8 cellular contexts compared by ENCODE assay signal in the genomic region with DNA sequence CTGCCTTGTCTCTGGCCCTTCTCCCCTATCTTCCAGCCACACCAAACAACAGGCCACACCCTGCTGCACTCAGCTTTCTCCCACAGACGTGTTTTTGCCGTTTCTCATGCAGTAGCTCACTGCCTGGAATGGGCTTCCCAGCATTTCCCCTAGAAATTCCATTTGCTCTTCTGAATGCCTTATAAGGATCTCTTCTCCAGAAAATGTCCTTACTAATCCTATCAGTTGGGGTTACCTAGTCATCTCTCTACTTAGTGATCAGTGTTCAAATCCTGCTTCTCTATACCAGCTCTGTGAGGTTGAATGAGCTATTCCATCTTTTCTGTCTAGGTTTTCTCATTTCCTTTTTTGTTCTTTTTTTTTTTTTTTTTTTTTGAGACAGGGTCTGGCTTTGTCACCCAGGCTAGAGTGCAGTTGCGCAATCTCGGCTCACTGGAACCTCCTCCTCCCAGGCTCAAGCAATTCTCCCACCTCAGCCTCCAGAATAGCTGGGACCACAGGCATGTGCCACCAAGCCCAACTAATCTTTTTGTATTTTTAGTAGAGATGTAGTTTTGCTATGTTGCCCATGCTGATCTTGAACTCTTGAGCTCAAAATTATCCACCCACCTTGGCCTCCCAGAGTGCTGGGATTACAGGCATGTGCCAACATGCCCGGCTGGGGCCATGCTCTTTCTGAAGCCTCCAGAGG.
A peak's percentile ranks its signal among the peaks of the same experiment; 100 is the strongest.
DNase-seq lines count a peak whose midpoint lies in the region; ATAC-seq and TF ChIP-seq lines count a peak whose summit lies in the region.

No MANE protein-coding gene starts in this region.

- no peaks in the 10 kb centered on the region for H3K27me3 ChIP-seq in breast epithelium
- no peaks in the 10 kb centered on the region for H3K27me3 ChIP-seq in lower lobe of right lung (ENCODE audit: low read depth)

- H3K4me3 ChIP-seq in AG04449 (ENCODE audit: low read depth, low read length) (peak overlapping the region; percentile 23; the same call in 1 of the 2 replicates), breast epithelium (peak overlapping the region in 1 of 3 donors; percentile 12), lower lobe of right lung (no peak overlapping the region)

- H3K9me3 ChIP-seq in breast epithelium: no peaks in the 10 kb centered on the region
- no peaks in the 10 kb centered on the region for H3K9me3 ChIP-seq in lower lobe of right lung

- no peaks in the 10 kb centered on the region for H3K36me3 ChIP-seq in breast epithelium
- H3K36me3 ChIP-seq in lower lobe of right lung: no peaks in the 10 kb centered on the region

- TF ChIP-seq RAD21 in Ishikawa (IDR thresholded peaks at IDR 0.05; ENCODE audit: low read depth): no peak

- TF ChIP-seq EP300 in Ishikawa (IDR thresholded peaks at IDR 0.05; ENCODE audit: borderline replicate concordance): no peak

- POLR2A ChIA-PET in AG04449 (lab: Yijun Ruan, JAX): interaction anchor here (0.9 to 2.6 kb wide), 9 partner anchors 30 to 129 kb away, joined by 3 to 23 read pairs (median 6); a partner anchor contains a TSS

- ATAC-seq in lower lobe of right lung (no peak), GM18502 (IDR thresholded peaks at IDR 0.05; ENCODE audit: poor library complexity, unreplicated experiment) (no peak)

- peaks cover 6 to 8% of the 10 kb centered on the region in 2 donors for H3K4me1 ChIP-seq in breast epithelium
- H3K4me1 ChIP-seq in lower lobe of right lung: peaks cover 65% of the 10 kb centered on the region

- TF ChIP-seq CTCF in AG04449 (IDR thresholded peaks at IDR 0.05; ENCODE audit: insufficient read depth, low read length, missing control alignments) (no peak), breast epithelium (IDR thresholded peaks at IDR 0.05) (no peak), lower lobe of right lung (IDR thresholded peaks at IDR 0.05) (no peak)

- TF ChIP-seq POLR2A in breast epithelium (IDR thresholded peaks at IDR 0.05): no peak

- DNase-seq in AG04449 (ENCODE audit: low read depth, low spot score) (peak; percentile 90), breast epithelium (ENCODE audit: low spot score in 2 of 2) (no peak), lower lobe of right lung (peak; percentile 76), NCI-H1417 treated with DMSO at 0.1 percent for 48 hours (lab: John Stamatoyannopoulos, UW) (no peak), NCI-H774 (lab: John Stamatoyannopoulos, UW) (no peak), HuH-7 (ENCODE audit: low spot score) (no peak)

- H3K27ac ChIP-seq in breast epithelium (peak overlapping the region; percentile 87 to 94), lower lobe of right lung (peak overlapping the region; percentile 97)

- intact Hi-C loops in breast epithelium (cut with DNase I; ENCODE audit: low total_unique reads): loop anchor here (10.0 kb wide), 1 partner anchor 113 kb away; no protein-coding TSS in a partner anchor
- intact Hi-C loops in lower lobe of right lung (cut with DNase I): loop anchor here (10.0 kb wide), 1 partner anchor 113 kb away; no protein-coding TSS in a partner anchor

- CTCF ChIA-PET in AG04449 (lab: Yijun Ruan, JAX): interaction anchor here (0.9 to 2.0 kb wide), 9 partner anchors 13 to 218 kb away, joined by 3 to 17 read pairs (median 3); no protein-coding TSS in a partner anchor

TF ChIP-seq in Ishikawa, 13 proteins besides CTCF, POLR2A, EP300 and RAD21:
- peak; percentile 97 for TF ChIP-seq CEBPB (IDR thresholded peaks at IDR 0.05)
- TF ChIP-seq, protein P1, sequence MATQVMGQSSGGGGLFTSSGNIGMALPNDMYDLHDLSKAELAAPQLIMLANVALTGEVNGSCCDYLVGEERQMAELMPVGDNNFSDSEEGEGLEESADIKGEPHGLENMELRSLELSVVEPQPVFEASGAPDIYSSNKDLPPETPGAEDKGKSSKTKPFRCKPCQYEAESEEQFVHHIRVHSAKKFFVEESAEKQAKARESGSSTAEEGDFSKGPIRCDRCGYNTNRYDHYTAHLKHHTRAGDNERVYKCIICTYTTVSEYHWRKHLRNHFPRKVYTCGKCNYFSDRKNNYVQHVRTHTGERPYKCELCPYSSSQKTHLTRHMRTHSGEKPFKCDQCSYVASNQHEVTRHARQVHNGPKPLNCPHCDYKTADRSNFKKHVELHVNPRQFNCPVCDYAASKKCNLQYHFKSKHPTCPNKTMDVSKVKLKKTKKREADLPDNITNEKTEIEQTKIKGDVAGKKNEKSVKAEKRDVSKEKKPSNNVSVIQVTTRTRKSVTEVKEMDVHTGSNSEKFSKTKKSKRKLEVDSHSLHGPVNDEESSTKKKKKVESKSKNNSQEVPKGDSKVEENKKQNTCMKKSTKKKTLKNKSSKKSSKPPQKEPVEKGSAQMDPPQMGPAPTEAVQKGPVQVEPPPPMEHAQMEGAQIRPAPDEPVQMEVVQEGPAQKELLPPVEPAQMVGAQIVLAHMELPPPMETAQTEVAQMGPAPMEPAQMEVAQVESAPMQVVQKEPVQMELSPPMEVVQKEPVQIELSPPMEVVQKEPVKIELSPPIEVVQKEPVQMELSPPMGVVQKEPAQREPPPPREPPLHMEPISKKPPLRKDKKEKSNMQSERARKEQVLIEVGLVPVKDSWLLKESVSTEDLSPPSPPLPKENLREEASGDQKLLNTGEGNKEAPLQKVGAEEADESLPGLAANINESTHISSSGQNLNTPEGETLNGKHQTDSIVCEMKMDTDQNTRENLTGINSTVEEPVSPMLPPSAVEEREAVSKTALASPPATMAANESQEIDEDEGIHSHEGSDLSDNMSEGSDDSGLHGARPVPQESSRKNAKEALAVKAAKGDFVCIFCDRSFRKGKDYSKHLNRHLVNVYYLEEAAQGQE (IDR thresholded peaks at IDR 0.05; ENCODE audit: low read depth): no peak

Comparison
In these comparisons a context has a peak if more than half of its experiments do, and no peak if none do; other contexts are left out.
1. DNase-seq: peak in AG04449 (single experiment) and lower lobe of right lung (single experiment); none in breast epithelium (0 of 2), NCI-H1417 treated with DMSO at 0.1 percent for 48 hours (single experiment), NCI-H774 (single experiment) and HuH-7 (single experiment).